In genomic region chr3:108012304-108012703, GRCh38 we compare ENCODE assay signal across 7 cellular contexts.
"Had no signal": no experiment of that assay in that cellular context is flagged by ENCODE, and none has a peak within 500 bp of the region (broad histone marks: within the 10 kb centered on the region; RNA-seq: fewer than 3 reads in every experiment).

No MANE protein-coding gene starts in this region.

- H3K4me3 ChIP-seq: GM23248, HAP-1 had no signal

- H3K4me3 Mint-ChIP-seq: HFFc6, IgD-negative memory B cell had no signal

- H3K9me3 ChIP-seq: HAP-1 had no signal

- H3K9ac ChIP-seq: GM23248 had no signal

- H3K27ac ChIP-seq: GM23248, HL-60 had no signal

- H3K27ac Mint-ChIP-seq: HFFc6, IgD-negative memory B cell had no signal

- H3K9me3 Mint-ChIP-seq: HFFc6, IgD-negative memory B cell had no signal

- H3K36me3 ChIP-seq: HAP-1 had no signal

- H3K27me3 Mint-ChIP-seq: IgD-negative memory B cell had no signal

- H2AFZ ChIP-seq: GM23248 had no signal

- DNase-seq: GM23248, GOT3, H7, HFFc6 had no signal
